ENCODE assay signal across 8 cellular contexts in the genomic region with DNA sequence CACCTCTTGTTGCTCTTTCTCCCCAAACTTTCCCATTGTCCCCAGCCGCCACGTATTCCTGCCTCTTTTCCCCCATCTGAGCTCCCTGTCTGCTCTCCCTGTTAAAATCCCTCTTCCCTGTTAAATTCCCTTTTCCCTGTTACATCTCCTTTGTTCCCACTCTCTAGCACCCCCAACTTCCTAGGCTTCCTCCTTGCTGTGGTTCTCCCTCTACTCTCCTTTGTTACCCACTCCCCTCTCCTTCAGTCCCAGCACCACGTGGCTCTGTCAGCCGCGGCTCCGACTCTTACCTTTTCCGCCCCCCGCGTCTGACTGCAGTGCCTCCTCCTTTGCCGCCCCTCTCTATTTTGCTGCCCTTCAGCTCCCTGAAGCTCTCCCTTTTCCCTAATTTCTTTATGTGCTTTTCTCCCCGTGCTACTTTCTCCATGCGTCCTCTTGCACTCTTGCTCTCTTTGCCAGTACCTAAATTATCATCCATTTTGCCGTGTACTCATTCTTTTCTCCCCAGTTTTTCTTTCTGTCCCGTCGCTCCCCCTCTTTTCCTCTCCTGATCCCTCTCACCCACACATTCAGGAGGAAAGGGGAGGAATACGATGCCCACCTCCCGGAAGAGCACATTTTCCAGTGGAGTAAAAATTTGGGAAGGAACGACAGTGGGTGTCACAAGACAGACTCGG. TPM values are rescaled to one million over a fixed set of nuclear protein-coding genes. Genes with fewer than 3 reads are reported as not detected.
DNase-seq lines count a peak whose midpoint lies in the region; ATAC-seq and TF ChIP-seq lines count a peak whose summit lies in the region.

No MANE protein-coding gene starts in this region.

- TF ChIP-seq CTCF in type B pancreatic cell (conservative IDR thresholded peaks at IDR 0.05), result no peak

- no peaks in the 10 kb centered on the region for H3K27me3 ChIP-seq in esophagus (ENCODE audit: control insufficient read depth in 1 of 2, insufficient read depth in 2 of 2, low read length in 2 of 2)

- H3K4me3 ChIP-seq in esophagus (ENCODE audit: low read depth in 1 of 2, low read length in 2 of 2), result peak overlapping the region; percentile 75 to 83

- peak; percentile 45 for DNase-seq in NCI-H1436 (lab: John Stamatoyannopoulos, UW)
- no peak for DNase-seq in NCI-H1436 treated with DMSO at 0.1 percent for 48 hours (lab: John Stamatoyannopoulos, UW)
- DNase-seq in NCI-H1694 (lab: John Stamatoyannopoulos, UW), result peak; percentile 4
- DNase-seq in activated CD4-positive, alpha-beta T cell treated with anti-CD3 and anti-CD28 coated beads, Interleukin-2, amount 50 U/mL, for 48 hours, result peak; percentile 31 to 43
- DNase-seq in naive thymus-derived CD8-positive, alpha-beta T cell, result peak in 3 of 10 donors; percentile 0 to 3 (median 3)
- no peak for DNase-seq in type B pancreatic cell (ENCODE audit: extremely low spot score, unreplicated experiment)
- no peak for DNase-seq in SHP77 treated with DMSO at 0.1 percent for 48 hours (lab: John Stamatoyannopoulos, UW)

- H3K36me3 ChIP-seq in esophagus (ENCODE audit: control insufficient read depth in 2 of 2, insufficient read depth in 2 of 2, low read length in 1 of 2), result no peaks in the 10 kb centered on the region

- H3K4me1 Mint-ChIP-seq in naive thymus-derived CD8-positive, alpha-beta T cell, result peaks cover 24 to 42% (median 38%) of the 10 kb centered on the region in 4 donors
- H3K4me1 Mint-ChIP-seq in type B pancreatic cell (ENCODE audit: unreplicated experiment), result peaks cover 15% of the 10 kb centered on the region

- H3K9me3 ChIP-seq in esophagus (ENCODE audit: control insufficient read depth in 2 of 2, insufficient read depth in 1 of 2, low read depth in 1 of 2, low read length in 1 of 2), result peaks cover 1 to 7% of the 10 kb centered on the region in 2 donors

- no peaks in the 10 kb centered on the region for H3K27me3 Mint-ChIP-seq in naive thymus-derived CD8-positive, alpha-beta T cell
- H3K27me3 Mint-ChIP-seq in type B pancreatic cell, result no peaks in the 10 kb centered on the region

- H3K4me3 Mint-ChIP-seq in naive thymus-derived CD8-positive, alpha-beta T cell, result peak overlapping the region; percentile 88 to 99 (median 96)
- H3K4me3 Mint-ChIP-seq in type B pancreatic cell, result peak overlapping the region; percentile 99

- peak overlapping the region; percentile 96 for H3K27ac ChIP-seq in esophagus (ENCODE audit: low read depth in 2 of 2, low read length in 1 of 2)

- H3K9me3 Mint-ChIP-seq in naive thymus-derived CD8-positive, alpha-beta T cell, result peaks cover 0 to 28% (median 18%) of the 10 kb centered on the region in 9 donors
- peaks cover 11% of the 10 kb centered on the region for H3K9me3 Mint-ChIP-seq in type B pancreatic cell

- H3K27ac Mint-ChIP-seq in naive thymus-derived CD8-positive, alpha-beta T cell, result peak overlapping the region; percentile 90 to 99 (median 96)
- peak overlapping the region; percentile 98 for H3K27ac Mint-ChIP-seq in type B pancreatic cell

- POLR2A ChIA-PET in naive thymus-derived CD8-positive, alpha-beta T cell (lab: Charles Lee), result interaction anchor here (1.3 to 2.7 kb wide), 3 partner anchors 51 to 99 kb away, joined by 3 to 16 read pairs (median 7); a partner anchor contains a TSS

- H3K36me3 Mint-ChIP-seq in naive thymus-derived CD8-positive, alpha-beta T cell, result peaks cover 16 to 24% (median 18%) of the 10 kb centered on the region in 3 donors
- H3K36me3 Mint-ChIP-seq in type B pancreatic cell, result peaks cover 46% of the 10 kb centered on the region

- H3K4me1 ChIP-seq in esophagus (ENCODE audit: control insufficient read depth in 2 of 2, insufficient read depth in 2 of 2, low read length in 1 of 2), result no peaks in the 10 kb centered on the region

- no peak for ATAC-seq in naive thymus-derived CD8-positive, alpha-beta T cell

- WGBS in esophagus, 2 donors, result 1 to 3% methylated on average over 19 of the region's 19 CpGs

RNA-seq across cellular contexts. Expression of a gene that starts 1.0 kb away (rescaled TPM):
- 1 to 10 TPM; 1.4 to 1.7 TPM for polyA plus RNA-seq in esophagus
- 10 to 100 TPM; 15.5 to 16.7 TPM for total RNA-seq in naive thymus-derived CD8-positive, alpha-beta T cell
- 1 to 10 TPM; 2.3 to 6.7 (median 4.9) TPM for polyA plus RNA-seq in naive thymus-derived CD8-positive, alpha-beta T cell
- 18.7 and 26.5 TPM in 2 replicates for total RNA-seq in type B pancreatic cell (ENCODE audit: low replicate concordance)

RNA-seq across cellular contexts. Expression of a gene that starts 32.7 kb away (rescaled TPM):
- polyA plus RNA-seq in esophagus, result 1 to 10 TPM; 3.0 to 4.4 TPM
- total RNA-seq in naive thymus-derived CD8-positive, alpha-beta T cell, result 10 to 100 TPM; 45.7 to 46.6 TPM
- polyA plus RNA-seq in naive thymus-derived CD8-positive, alpha-beta T cell, result 10 to 100 TPM; 10.2 to 19.8 (median 12.8) TPM
- 21.6 and 21.8 TPM in 2 replicates for total RNA-seq in type B pancreatic cell (ENCODE audit: low replicate concordance)

RNA-seq across cellular contexts. Expression of a gene that starts 43.2 kb away (rescaled TPM):
- 1 to 10 TPM; 8.1 to 8.5 TPM for polyA plus RNA-seq in esophagus
- total RNA-seq in naive thymus-derived CD8-positive, alpha-beta T cell, result 10 to 100 TPM; 39.4 to 46.1 TPM
- polyA plus RNA-seq in naive thymus-derived CD8-positive, alpha-beta T cell, result 1 to 10 TPM; 1.2 to 5.0 (median 1.5) TPM
- 27.7 and 35.7 TPM in 2 replicates for total RNA-seq in type B pancreatic cell (ENCODE audit: low replicate concordance)

RNA-seq across cellular contexts. Expression of a gene that starts 51.1 kb away (rescaled TPM):
- 100 to 1,000 TPM; 108 to 130 TPM for polyA plus RNA-seq in esophagus
- total RNA-seq in naive thymus-derived CD8-positive, alpha-beta T cell, result 100 to 1,000 TPM; 184 TPM
- polyA plus RNA-seq in naive thymus-derived CD8-positive, alpha-beta T cell, result 100 to 1,000 TPM; 148 to 174 (median 170) TPM
- 319 and 323 TPM in 2 replicates for total RNA-seq in type B pancreatic cell (ENCODE audit: low replicate concordance)

Comparison
In these comparisons a context has a peak if more than half of its experiments do, and no peak if none do; other contexts are left out.
1. DNase-seq: peak in NCI-H1436 (single experiment), NCI-H1694 (single experiment) and activated CD4-positive, alpha-beta T cell treated with anti-CD3 and anti-CD28 coated beads, Interleukin-2, amount 50 U/mL, for 48 hours (2 of 2); none in NCI-H1436 treated with DMSO at 0.1 percent for 48 hours (single experiment), type B pancreatic cell (single experiment) and SHP77 treated with DMSO at 0.1 percent for 48 hours (single experiment).